ENCODE assay signal across 34 cellular contexts in the genomic region with DNA sequence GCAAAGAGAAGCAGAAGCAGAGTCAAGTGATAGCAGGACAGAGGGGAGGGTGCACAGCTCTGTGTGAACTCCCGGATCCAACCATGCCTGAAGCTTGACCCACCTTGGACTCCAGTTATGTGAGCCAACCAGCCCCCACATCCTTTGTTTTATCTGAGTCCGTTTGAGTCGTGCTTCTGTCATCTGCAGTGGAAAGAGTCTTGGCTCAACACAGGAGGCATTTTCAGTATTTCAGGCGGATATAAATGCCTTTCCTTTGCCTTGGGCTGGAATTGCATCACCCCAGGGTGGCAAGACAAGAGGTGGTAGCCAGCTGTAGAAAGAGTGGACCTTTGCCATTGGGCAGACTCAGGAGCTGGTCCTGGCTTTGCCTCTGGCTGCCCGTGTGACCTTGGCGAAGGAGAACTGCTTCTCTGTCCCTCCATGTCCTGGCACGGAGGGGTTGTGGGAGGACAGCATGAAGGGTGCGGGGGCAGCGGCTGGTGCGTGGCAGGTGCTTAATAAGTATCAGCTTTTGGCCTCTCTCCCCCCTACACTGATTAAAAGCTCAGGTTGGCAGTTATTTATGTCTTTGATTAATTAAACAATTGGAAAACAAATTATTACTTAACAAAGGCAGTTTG. TPM values are rescaled to one million over a fixed set of nuclear protein-coding genes. Genes with fewer than 3 reads are reported as not detected.
DNase-seq lines count a peak whose midpoint lies in the region; ATAC-seq, FAIRE-seq and TF ChIP-seq lines count a peak whose summit lies in the region.
"Had no signal": no experiment of that assay in that cellular context is flagged by ENCODE, and none has a peak within 500 bp of the region (broad histone marks: within the 10 kb centered on the region; RNA-seq: fewer than 3 reads in every experiment).

No MANE protein-coding gene starts in this region.

- peak overlapping the region; percentile 80 to 87 for H3K27ac ChIP-seq in kidney (ENCODE audit: low read depth in 2 of 2, low read length in 2 of 2)
- H3K27ac ChIP-seq: breast epithelium, KMS-11, pancreas, tibial nerve had no signal

- H3K4me1 ChIP-seq in kidney (ENCODE audit: control insufficient read depth in 1 of 2, insufficient read depth in 1 of 2, low read depth in 1 of 2, low read length in 2 of 2) = peaks cover 3 to 13% of the 10 kb centered on the region in 2 donors
- H3K4me1 ChIP-seq: breast epithelium, pancreas, tibial nerve had no signal

- H3K36me3 ChIP-seq in kidney (ENCODE audit: control insufficient read depth in 1 of 2, insufficient read depth in 2 of 2, low read length in 2 of 2) = no peaks in the 10 kb centered on the region
- H3K36me3 ChIP-seq: breast epithelium, pancreas, tibial nerve had no signal

- TF ChIP-seq CTCF in kidney (IDR thresholded peaks at IDR 0.05; ENCODE audit: borderline replicate concordance, extremely low read depth, insufficient read depth) = no peak

- FAIRE-seq in kidney (lab: Jason Lieb, UNC) = no peak
- FAIRE-seq: A204.1, colon, GM12892, pancreas had no signal

- H3K9ac ChIP-seq in kidney (ENCODE audit: low read length in 2 of 2) = peak overlapping the region in 1 of 2 donors; percentile 40
- H3K9ac ChIP-seq: KMS-11 had no signal

- H3K4me3 ChIP-seq in kidney (ENCODE audit: low read length in 2 of 2) = no peak overlapping the region
- H3K4me3 ChIP-seq: breast epithelium, pancreas, tibial nerve had no signal

- H3K9me3 ChIP-seq in kidney (ENCODE audit: control insufficient read depth in 1 of 2, low read length in 2 of 2) = no peaks in the 10 kb centered on the region
- H3K9me3 ChIP-seq: breast epithelium, pancreas, tibial nerve had no signal

- no peak for ATAC-seq in stimulated activated effector memory CD8-positive, alpha-beta T cell treated with anti-CD3 and anti-CD28 coated beads, Interleukin-12 subunit alpha, Interleukin-12 subunit beta, amount 100 ng/mL, for 72 hours
- ATAC-seq: CD8-positive, alpha-beta T cell; left lobe of liver had no signal

- H3K4me3 Mint-ChIP-seq in stimulated activated effector memory CD8-positive, alpha-beta T cell treated with anti-CD3 and anti-CD28 coated beads, Interleukin-12 subunit alpha, Interleukin-12 subunit beta, amount 100 ng/mL, for 72 hours = no peak overlapping the region
- H3K4me3 Mint-ChIP-seq: activated B cell treated with CpG ODN at 0.5 μM for 24 hours; activated naive CD8-positive, alpha-beta T cell treated with anti-CD3 and anti-CD28 coated beads for 36 hours; activated T-cell treated with anti-CD3 and anti-CD28 coated beads, Interleukin-2, amount 50 U/mL, for 24 hours; CD8-positive, alpha-beta T cell; memory B cell had no signal

- H3K36me3 Mint-ChIP-seq in stimulated activated effector memory CD8-positive, alpha-beta T cell treated with anti-CD3 and anti-CD28 coated beads, Interleukin-12 subunit alpha, Interleukin-12 subunit beta, amount 100 ng/mL, for 72 hours = no peaks in the 10 kb centered on the region
- H3K36me3 Mint-ChIP-seq: activated naive CD8-positive, alpha-beta T cell treated with anti-CD3 and anti-CD28 coated beads for 36 hours; CD8-positive, alpha-beta T cell; memory B cell had no signal

- no peaks in the 10 kb centered on the region for H3K4me1 Mint-ChIP-seq in stimulated activated effector memory CD8-positive, alpha-beta T cell treated with anti-CD3 and anti-CD28 coated beads, Interleukin-12 subunit alpha, Interleukin-12 subunit beta, amount 100 ng/mL, for 72 hours
- H3K4me1 Mint-ChIP-seq: activated B cell treated with CpG ODN at 0.5 μM for 24 hours; activated naive CD8-positive, alpha-beta T cell treated with anti-CD3 and anti-CD28 coated beads for 36 hours; memory B cell had no signal

- DNase-seq in AG08395 (ENCODE audit: low spot score) (peak; percentile 21), GM04503 (ENCODE audit: low read depth) (peak; percentile 23), NCI-H226 (peak; percentile 23), kidney (no peak), nucleus accumbens (lab: John Stamatoyannopoulos, UW) (no peak), hippocampal formation (lab: John Stamatoyannopoulos, UW) (no peak), AG08396 (ENCODE audit: low spot score) (no peak)
- no peak for DNase-seq in stimulated activated effector memory CD8-positive, alpha-beta T cell treated with anti-CD3 and anti-CD28 coated beads, Interleukin-12 subunit alpha, Interleukin-12 subunit beta, amount 100 ng/mL, for 72 hours (ENCODE audit: low spot score in 2 of 2)
- DNase-seq: activated B cell treated with CpG ODN at 0.5 μM for 24 hours; activated CD4-positive, alpha-beta T cell treated with anti-CD3 and anti-CD28 coated beads, Interleukin-2, amount 50 U/mL, for 1 hour; activated gamma-delta T cell; activated naive CD8-positive, alpha-beta T cell treated with anti-CD3 and anti-CD28 coated beads for 36 hours; activated T-cell treated with anti-CD3 and anti-CD28 coated beads, Interleukin-2, amount 50 U/mL, for 24 hours; anterior cingulate cortex; CD8-positive, alpha-beta T cell; hypothalamus; NCI-H1417 treated with DMSO at 0.1 percent for 48 hours; NCI-H2081 treated with DMSO at 0.1 percent for 48 hours; NCI-H446 treated with DMSO at 0.1 percent for 48 hours; NCI-H82; pancreas; stimulated activated CD4-positive, alpha-beta T cell treated with anti-CD3 and anti-CD28 coated beads, Interleukin-12 subunit alpha, Interleukin-12 subunit beta, amount 100 ng/mL, for 4 hours; stimulated activated CD4-positive, alpha-beta T cell treated with anti-CD3 and anti-CD28 coated beads, Interleukin-4, amount 100 ng/mL, for 1 hour had no signal

- intact Hi-C loops in kidney (cut with DNase I) = no loop called here

- no peak overlapping the region for H3K27ac Mint-ChIP-seq in stimulated activated effector memory CD8-positive, alpha-beta T cell treated with anti-CD3 and anti-CD28 coated beads, Interleukin-12 subunit alpha, Interleukin-12 subunit beta, amount 100 ng/mL, for 72 hours
- H3K27ac Mint-ChIP-seq: activated B cell treated with CpG ODN at 0.5 μM for 24 hours; activated naive CD8-positive, alpha-beta T cell treated with anti-CD3 and anti-CD28 coated beads for 36 hours; activated T-cell treated with anti-CD3 and anti-CD28 coated beads, Interleukin-2, amount 50 U/mL, for 24 hours; CD8-positive, alpha-beta T cell; memory B cell had no signal

- no peaks in the 10 kb centered on the region for H3K9me3 Mint-ChIP-seq in stimulated activated effector memory CD8-positive, alpha-beta T cell treated with anti-CD3 and anti-CD28 coated beads, Interleukin-12 subunit alpha, Interleukin-12 subunit beta, amount 100 ng/mL, for 72 hours
- H3K9me3 Mint-ChIP-seq: activated B cell treated with CpG ODN at 0.5 μM for 24 hours; activated T-cell treated with anti-CD3 and anti-CD28 coated beads, Interleukin-2, amount 50 U/mL, for 24 hours; CD8-positive, alpha-beta T cell had no signal

RNA-seq across cellular contexts. Expression of gene APCDD1L, which starts 42.6 kb away (rescaled TPM):
- total RNA-seq in kidney = 1.2 TPM
- polyA plus RNA-seq in kidney (ENCODE audit: insufficient read depth, low read depth, low replicate concordance) = 4.5 TPM
- total RNA-seq: activated B cell treated with CpG ODN at 0.5 μM for 24 hours; activated naive CD8-positive, alpha-beta T cell treated with anti-CD3 and anti-CD28 coated beads for 36 hours; CD8-positive, alpha-beta T cell; SK-MEL-5; T-helper 1 cell treated with Interleukin-12 subunit alpha and Interleukin-12 subunit beta and Interleukin-4 antibody, amounts not matched to agents 30 ng/mL and 1 ng/mL, for 36 hours had no signal
- polyA plus RNA-seq: neural cell had no signal

Comparison
In these comparisons a context has a peak if more than half of its experiments do, and no peak if none do; other contexts are left out.
1. DNase-seq: peak in AG08395 (single experiment), GM04503 (single experiment) and NCI-H226 (single experiment); none in kidney (single experiment), nucleus accumbens (0 of 56), hippocampal formation (0 of 2), AG08396 (single experiment) and stimulated activated effector memory CD8-positive, alpha-beta T cell treated with anti-CD3 and anti-CD28 coated beads, Interleukin-12 subunit alpha, Interleukin-12 subunit beta, amount 100 ng/mL, for 72 hours (0 of 2).